ENCODE assay signal across 8 cellular contexts in genomic region chr5:11384441-11385250, GRCh38.
DNase-seq lines count a peak whose midpoint lies in the region; ATAC-seq and TF ChIP-seq lines count a peak whose summit lies in the region.

No MANE protein-coding gene starts in this region.

- no peaks in the 10 kb centered on the region for H3K9me3 Mint-ChIP-seq in progenitor cell of endocrine pancreas (ENCODE audit: low read depth)

- peak overlapping the region; percentile 72 for H3K27ac Mint-ChIP-seq in progenitor cell of endocrine pancreas

- H4K20me1 ChIP-seq in hepatocyte (ENCODE audit: insufficient read depth, poor library complexity, severe bottlenecking), result no peaks in the 10 kb centered on the region

- no peaks in the 10 kb centered on the region for H3K4me1 ChIP-seq in hepatocyte (ENCODE audit: insufficient read depth)

- peak overlapping the region; percentile 82 for H3K4me3 Mint-ChIP-seq in progenitor cell of endocrine pancreas (ENCODE audit: low read depth)

- H3K4me1 Mint-ChIP-seq in progenitor cell of endocrine pancreas (ENCODE audit: low read depth), result peaks cover 19% of the 10 kb centered on the region

- TF ChIP-seq CTCF in VCaP (conservative IDR thresholded peaks at IDR 0.05) (peak; percentile 67), hepatocyte (IDR thresholded peaks at IDR 0.05; ENCODE audit: poor library complexity) (no peak), progenitor cell of endocrine pancreas (IDR thresholded peaks at IDR 0.05; ENCODE audit: unreplicated experiment) (peak; percentile 30)

- H3K4me3 ChIP-seq in hepatocyte, result peak overlapping the region; percentile 47

- DNase-seq in G401 (ENCODE audit: low spot score), result peak; percentile 70
- DNase-seq in hepatocyte (ENCODE audit: low spot score), result peak; percentile 68
- DNase-seq in progenitor cell of endocrine pancreas (ENCODE audit: low spot score, unreplicated experiment), result peak; percentile 34
- no peak for DNase-seq in NK-92 treated with Interleukin-12 subunit alpha and Interleukin-12 subunit beta, amount 100 ng/mL, for 24 hours (lab: John Stamatoyannopoulos, UW)
- DNase-seq in NCI-H510A treated with DMSO at 0.1 percent for 48 hours (lab: John Stamatoyannopoulos, UW), result no peak
- DNase-seq in NCI-H187 (lab: John Stamatoyannopoulos, UW), result no peak

- peak overlapping the region; percentile 94 for H3K4me2 ChIP-seq in hepatocyte

- no peaks in the 10 kb centered on the region for H3K36me3 ChIP-seq in hepatocyte (replicated peaks; ENCODE audit: insufficient read depth, low read depth)

- H3K27me3 Mint-ChIP-seq in progenitor cell of endocrine pancreas, result peaks cover 34% of the 10 kb centered on the region

- H2AFZ ChIP-seq in hepatocyte, result peak overlapping the region; percentile 73

- in situ Hi-C loops in G401 (cut with HindIII; ENCODE audit: low sequenced_read_pairs), result no loop called here

- H3K36me3 Mint-ChIP-seq in progenitor cell of endocrine pancreas (ENCODE audit: insufficient read depth), result peaks cover 19% of the 10 kb centered on the region

- peaks cover 12% of the 10 kb centered on the region for H3K27me3 ChIP-seq in hepatocyte

- 10% methylated on average over 29 of the region's 96 CpGs for WGBS in hepatocyte (ENCODE audit: low lambda C conversion rate, missing lambda C conversion rate)

- no peak for ATAC-seq in GM19023 (IDR thresholded peaks at IDR 0.05; ENCODE audit: unreplicated experiment)

- no peaks in the 10 kb centered on the region for H3K9me3 ChIP-seq in hepatocyte (ENCODE audit: low read depth)

- H3K9me2 ChIP-seq in hepatocyte (replicated peaks; ENCODE audit: insufficient read depth), result no peaks in the 10 kb centered on the region

- H3K27ac ChIP-seq in VCaP (peak overlapping the region; percentile 79), hepatocyte (peak overlapping the region; percentile 57)

- H3K79me2 ChIP-seq in hepatocyte, result peaks cover 38% of the 10 kb centered on the region

Comparison
In these comparisons a context has a peak if more than half of its experiments do, and no peak if none do; other contexts are left out.
1. DNase-seq: peak in G401 (single experiment), hepatocyte (single experiment) and progenitor cell of endocrine pancreas (single experiment); none in NK-92 treated with Interleukin-12 subunit alpha and Interleukin-12 subunit beta, amount 100 ng/mL, for 24 hours (single experiment), NCI-H510A treated with DMSO at 0.1 percent for 48 hours (single experiment) and NCI-H187 (0 of 2).